ENCODE assay signal across 8 cellular contexts in the genomic region with DNA sequence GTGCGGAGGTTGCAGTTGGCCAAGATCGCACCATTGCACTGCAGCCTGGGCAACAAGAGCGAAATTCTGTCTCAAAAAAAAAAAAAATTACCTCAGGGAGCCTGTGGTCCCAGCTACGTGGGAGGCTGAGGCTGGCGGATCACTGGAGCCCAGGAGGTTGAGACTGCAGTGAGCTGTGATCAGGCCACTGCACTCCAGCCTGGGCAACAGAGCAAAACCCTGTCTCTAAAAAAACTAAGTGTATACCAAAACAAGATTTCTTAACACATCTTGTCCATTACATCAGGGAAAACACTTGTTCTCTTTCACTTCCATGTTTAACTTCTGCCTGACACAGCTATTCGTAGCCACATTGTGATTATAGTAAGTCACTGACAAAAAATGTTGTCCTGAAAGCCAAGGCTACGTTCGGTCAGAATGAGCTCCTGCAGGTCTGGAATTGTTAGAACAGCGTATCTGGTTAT. TPM values are rescaled to one million over a fixed set of nuclear protein-coding genes. Genes with fewer than 3 reads are reported as not detected.
A peak's percentile ranks its signal among the peaks of the same experiment; 100 is the strongest.
DNase-seq lines count a peak whose midpoint lies in the region; ATAC-seq and TF ChIP-seq lines count a peak whose summit lies in the region.

No MANE protein-coding gene starts in this region.

- intact Hi-C loops in IMR-90 (cut with micrococcal nuclease) = no loop called here
- intact Hi-C loops in MCF 10A (cut with micrococcal nuclease) = no loop called here

- no peak for TF ChIP-seq CTCF in C4-2B (conservative IDR thresholded peaks at IDR 0.05)
- no peak for TF ChIP-seq CTCF in IMR-90 (conservative IDR thresholded peaks at IDR 0.05; ENCODE audit: low read depth, low read length)
- TF ChIP-seq CTCF in MCF 10A (IDR thresholded peaks at IDR 0.05; ENCODE audit: unreplicated experiment) = no peak

- peak overlapping the region; percentile 28; the same call in 1 of the 2 replicates for H3K4ac ChIP-seq in IMR-90 (ENCODE audit: low read depth, low read length)

- DNase-seq in IMR-90 (peak; percentile 90), MCF 10A (ENCODE audit: unreplicated experiment) (peak; percentile 79), naive B cell (peak; percentile 68), LoVo (ENCODE audit: low spot score) (no peak), iPS-NIHi7 (ENCODE audit: extremely low spot score) (no peak), COLO829 (ENCODE audit: low spot score) (no peak)

- CTCF ChIA-PET in IMR-90 (lab: Yijun Ruan, JAX) (interaction anchor here (1.1 kb wide), 1 partner anchor 10 kb away, joined by 3 read pairs; no protein-coding TSS in a partner anchor), MCF 10A (lab: Yijun Ruan, JAX) (interaction anchor here (0.6 to 2.8 kb wide), 11 partner anchors 10 to 228 kb away, joined by 3 to 22 read pairs (median 4); no protein-coding TSS in a partner anchor)

- H2AFZ ChIP-seq in IMR-90 (replicated peaks; ENCODE audit: low read length, poor library complexity) = no peak overlapping the region

- H3K9me3 ChIP-seq in IMR-90 (ENCODE audit: control insufficient read depth, insufficient read depth, low read length) = no peaks in the 10 kb centered on the region

- peaks cover 36% of the 10 kb centered on the region for H3K4me1 ChIP-seq in IMR-90 (ENCODE audit: control insufficient read depth, insufficient read depth, low read length)

- H3K27ac ChIP-seq in C4-2B = peak overlapping the region; percentile 92
- peak overlapping the region; percentile 97 for H3K27ac ChIP-seq in IMR-90 (ENCODE audit: insufficient read depth, low read length)

- H3K27ac Mint-ChIP-seq in MCF 10A (ENCODE audit: low read depth, unreplicated experiment) = peak overlapping the region; percentile 81
- H3K27ac Mint-ChIP-seq in naive B cell = peak overlapping the region; percentile 94 to 98 (median 96)

- H3K4me3 ChIP-seq in IMR-90 (ENCODE audit: insufficient read depth, low read depth, low read length) = no peak overlapping the region

- POLR2A ChIA-PET in IMR-90 (lab: Charles Lee; ENCODE audit: unreplicated experiment) = interaction anchor here (0.6 kb wide), 1 partner anchor 22 kb away, joined by 7 read pairs; no protein-coding TSS in a partner anchor
- POLR2A ChIA-PET in MCF 10A (lab: Yijun Ruan, JAX) = interaction anchor here (0.5 to 5.8 kb wide), 24 partner anchors 9 to 1446 kb away, joined by 3 to 118 read pairs (median 4); a partner anchor contains a TSS

- no TSS peak for BruUV-seq in IMR-90 (replicated peaks; lab: Mats Ljungman, UMichigan)
- no TSS peak for BruUV-seq in MCF 10A (replicated peaks; lab: Mats Ljungman, UMichigan)

- H4K8ac ChIP-seq in IMR-90 (ENCODE audit: low read depth in 2 of 2, low read length in 2 of 2) = no peak overlapping the region; a peak in 1 of 4 replicates

- H4K5ac ChIP-seq in IMR-90 (ENCODE audit: low read depth, low read length) = no peak overlapping the region

- peaks cover 27% of the 10 kb centered on the region for H3K9me1 ChIP-seq in IMR-90 (ENCODE audit: insufficient read depth, low read length)

- ATAC-seq in IMR-90 (ENCODE audit: low read depth) (peak; percentile 3; the same call in 1 of the 2 replicates), naive B cell (ENCODE audit: low read depth in 2 of 2) (peak in 1 of 2 donors; percentile 4), GM18502 (IDR thresholded peaks at IDR 0.05; ENCODE audit: poor library complexity, unreplicated experiment) (no peak)

- TF ChIP-seq POLR2A in IMR-90 (IDR thresholded peaks at IDR 0.05; ENCODE audit: low read depth, low read length) = no peak

- H3K9me3 Mint-ChIP-seq in MCF 10A (ENCODE audit: unreplicated experiment) = no peaks in the 10 kb centered on the region
- no peaks in the 10 kb centered on the region for H3K9me3 Mint-ChIP-seq in naive B cell

- dilution Hi-C loops in IMR-90 (cut with HindIII; ENCODE audit: low sequenced_read_pairs, unreplicated experiment) = no loop called here

- no peak overlapping the region for H3K23ac ChIP-seq in IMR-90 (ENCODE audit: low read depth, low read length)

- H3K18ac ChIP-seq in IMR-90 (ENCODE audit: low read depth, low read length) = no peak overlapping the region

- no peak overlapping the region for H2AK9ac ChIP-seq in IMR-90 (replicated peaks; ENCODE audit: low read depth, low read length, poor library complexity)

- H3K36me3 Mint-ChIP-seq in MCF 10A (ENCODE audit: insufficient read depth, unreplicated experiment) (peaks cover 42% of the 10 kb centered on the region), naive B cell (no peaks in the 10 kb centered on the region)

- H3K4me2 ChIP-seq in IMR-90 (ENCODE audit: low read depth, low read length) = no peak overlapping the region

- 0 out of 2 replicates have a peak overlapping the region, but pooled peaks have one; percentile 31 for H3K56ac ChIP-seq in IMR-90 (ENCODE audit: extremely low read depth, insufficient read depth, low read length)

- no peak overlapping the region for H2BK15ac ChIP-seq in IMR-90 (ENCODE audit: low read depth, low read length)

- TF ChIP-seq RAD21 in IMR-90 (IDR thresholded peaks at IDR 0.05; ENCODE audit: low read length) = 0 out of 2 replicates have a peak, but pooled peaks have one; percentile 6

- H3K4me1 Mint-ChIP-seq in MCF 10A (ENCODE audit: insufficient read depth, unreplicated experiment) (peaks cover 30% of the 10 kb centered on the region), naive B cell (peaks cover 26 to 39% (median 32%) of the 10 kb centered on the region in 3 donors)

- no peaks in the 10 kb centered on the region for H3K27me3 ChIP-seq in IMR-90 (ENCODE audit: control insufficient read depth, insufficient read depth, low read length)

- H2BK20ac ChIP-seq in IMR-90 (ENCODE audit: low read depth, low read length) = no peak overlapping the region

- H3K27me3 Mint-ChIP-seq in MCF 10A (ENCODE audit: insufficient read depth, unreplicated experiment) (no peaks in the 10 kb centered on the region), naive B cell (no peaks in the 10 kb centered on the region)

- peak overlapping the region; percentile 81 for H3K4me3 Mint-ChIP-seq in MCF 10A (ENCODE audit: unreplicated experiment)
- H3K4me3 Mint-ChIP-seq in naive B cell = peak overlapping the region; percentile 89 to 98 (median 92)

- WGBS in IMR-90 (ENCODE audit: extremely low coverage in 2 of 2, insufficient read length in 1 of 2), 2 experiments = 50% methylated on average over 4 of the region's 9 CpGs; no CpG with 5 or more reads in 1 of the 2 experiments

- H2AK5ac ChIP-seq in IMR-90 (ENCODE audit: low read depth, low read length) = no peak overlapping the region

- no peak overlapping the region for H3K9ac ChIP-seq in IMR-90 (ENCODE audit: low read depth, low read length)

- H3K79me1 ChIP-seq in IMR-90 (ENCODE audit: low read depth in 1 of 2, low read length in 2 of 2) = peaks cover 29 to 66% of the 10 kb centered on the region in 2 experiments

- no peak overlapping the region for H2BK120ac ChIP-seq in IMR-90 (ENCODE audit: low read depth, low read length)

- peak overlapping the region; percentile 96 for H2BK5ac ChIP-seq in IMR-90 (ENCODE audit: low read depth, low read length, poor library complexity, severe bottlenecking)

- peaks cover 36% of the 10 kb centered on the region for H4K20me1 ChIP-seq in IMR-90 (ENCODE audit: insufficient read depth, low read length)

- peaks cover 14% of the 10 kb centered on the region; the same call in 1 of the 2 replicates for H3K36me3 ChIP-seq in IMR-90 (ENCODE audit: control insufficient read depth, insufficient read depth, low read length)

- no peak overlapping the region; the same call in 1 of the 2 replicates for H4K91ac ChIP-seq in IMR-90 (ENCODE audit: insufficient read depth, low read depth, low read length)

- H3K14ac ChIP-seq in IMR-90 (replicated peaks; ENCODE audit: low read depth, low read length) = no peak overlapping the region

- in situ Hi-C loops in IMR-90 (cut with MboI; ENCODE audit: low sequenced_read_pairs) = no loop called here

TF ChIP-seq in IMR-90, 13 proteins besides CTCF, POLR2A, EP300 and RAD21 (continues in another document):
- no peak for TF ChIP-seq MAZ (IDR thresholded peaks at IDR 0.05; ENCODE audit: borderline replicate concordance, low read depth, low read length)
- TF ChIP-seq CEBPB (IDR thresholded peaks at IDR 0.05; ENCODE audit: low read depth, low read length) = peak; percentile 68
- peak; percentile 73; the same call in 1 of the 2 replicates for TF ChIP-seq MAFK (IDR thresholded peaks at IDR 0.05; ENCODE audit: low read depth, low read length)

RNA-seq across cellular contexts. Expression of a gene that starts 1.4 kb away (rescaled TPM):
- 5.0 and 5.6 TPM in 2 replicates for total RNA-seq in IMR-90 (2012; rRNA removed)
- 21.2 and 21.7 TPM in 2 replicates for polyA plus RNA-seq in IMR-90 (2012; rRNA removed)
- polyA plus RNA-seq in IMR-90 (2012; cell fraction: cytosol; rRNA removed) = 19.5 and 33.5 TPM in 2 replicates
- polyA plus RNA-seq in IMR-90 (2012; cell fraction: nucleus; rRNA removed; ENCODE audit: low replicate concordance) = 64.5 and 66.3 TPM in 2 replicates
- total RNA-seq in MCF 10A (2022) = 12.2 and 12.8 TPM in 2 replicates
- polyA plus RNA-seq in naive B cell (ENCODE audit: low read depth in 6 of 6) = 10 to 100 TPM; 31.5 to 41.0 (median 36.6) TPM

RNA-seq across cellular contexts. Expression of a gene that starts 2.0 kb away (rescaled TPM):
- 21.7 and 22.9 TPM in 2 replicates for total RNA-seq in IMR-90 (2012; rRNA removed)
- polyA plus RNA-seq in IMR-90 (2012; rRNA removed) = 31.6 and 35.8 TPM in 2 replicates
- polyA plus RNA-seq in IMR-90 (2012; cell fraction: cytosol; rRNA removed) = 17.5 and 37.5 TPM in 2 replicates
- polyA plus RNA-seq in IMR-90 (2012; cell fraction: nucleus; rRNA removed; ENCODE audit: low replicate concordance) = 40.0 and 55.2 TPM in 2 replicates
- 46.8 and 54.1 TPM in 2 replicates for total RNA-seq in MCF 10A (2022)
- polyA plus RNA-seq in naive B cell (ENCODE audit: low read depth in 6 of 6) = 10 to 100 TPM; 16.7 to 39.8 (median 24.7) TPM

RNA-seq across cellular contexts. Expression of a gene that starts 9.0 kb away (rescaled TPM):
- 12.2 and 17.2 TPM in 2 replicates for total RNA-seq in IMR-90 (2012; rRNA removed)
- 38.7 and 39.4 TPM in 2 replicates for polyA plus RNA-seq in IMR-90 (2012; rRNA removed)
- 16.2 and 26.2 TPM in 2 replicates for polyA plus RNA-seq in IMR-90 (2012; cell fraction: cytosol; rRNA removed)
- 206 and 443 TPM in 2 replicates for polyA plus RNA-seq in IMR-90 (2012; cell fraction: nucleus; rRNA removed; ENCODE audit: low replicate concordance)
- total RNA-seq in MCF 10A (2022) = 109 and 119 TPM in 2 replicates
- 1 to 10 TPM; 1.3 to 7.6 (median 3.3) TPM for polyA plus RNA-seq in naive B cell (ENCODE audit: low read depth in 6 of 6)

RNA-seq across cellular contexts. Expression of a gene that starts 50.2 kb away (rescaled TPM):
- total RNA-seq in IMR-90 (2012; rRNA removed) (147 and 156 TPM in 2 replicates), MCF 10A (2022) (93.8 and 137 TPM in 2 replicates)
- polyA plus RNA-seq in IMR-90 (2012; rRNA removed) (210 and 228 TPM in 2 replicates), naive B cell (ENCODE audit: low read depth in 6 of 6) (100 to 1,000 TPM; 156 to 201 (median 164) TPM)
- polyA plus RNA-seq in IMR-90 (2012; cell fraction: cytosol; rRNA removed) = 201 and 282 TPM in 2 replicates
- 134 and 144 TPM in 2 replicates for polyA plus RNA-seq in IMR-90 (2012; cell fraction: nucleus; rRNA removed; ENCODE audit: low replicate concordance)

RNA-seq across cellular contexts. Expression of a gene that starts 60.0 kb away (rescaled TPM):
- total RNA-seq in IMR-90 (2012; rRNA removed) = not detected in 2 replicates
- polyA plus RNA-seq in IMR-90 (2012; rRNA removed) = not detected in 2 replicates
- polyA plus RNA-seq in IMR-90 (2012; cell fraction: cytosol; rRNA removed) = 0.05 TPM in 1 of 2 replicates, not detected in the other
- polyA plus RNA-seq in IMR-90 (2012; cell fraction: nucleus; rRNA removed; ENCODE audit: low replicate concordance) = 0.34 and 1.1 TPM in 2 replicates
- total RNA-seq in MCF 10A (2022) = 0.44 and 1.3 TPM in 2 replicates
- not detected for polyA plus RNA-seq in naive B cell (ENCODE audit: low read depth in 6 of 6)

Comparison
In these comparisons a context has a peak if more than half of its experiments do, and no peak if none do; other contexts are left out.
1. DNase-seq: peak in IMR-90 (single experiment), MCF 10A (single experiment) and naive B cell (single experiment); none in LoVo (single experiment), iPS-NIHi7 (single experiment) and COLO829 (single experiment).